16 cellular contexts compared by ENCODE assay signal in the genomic region with DNA sequence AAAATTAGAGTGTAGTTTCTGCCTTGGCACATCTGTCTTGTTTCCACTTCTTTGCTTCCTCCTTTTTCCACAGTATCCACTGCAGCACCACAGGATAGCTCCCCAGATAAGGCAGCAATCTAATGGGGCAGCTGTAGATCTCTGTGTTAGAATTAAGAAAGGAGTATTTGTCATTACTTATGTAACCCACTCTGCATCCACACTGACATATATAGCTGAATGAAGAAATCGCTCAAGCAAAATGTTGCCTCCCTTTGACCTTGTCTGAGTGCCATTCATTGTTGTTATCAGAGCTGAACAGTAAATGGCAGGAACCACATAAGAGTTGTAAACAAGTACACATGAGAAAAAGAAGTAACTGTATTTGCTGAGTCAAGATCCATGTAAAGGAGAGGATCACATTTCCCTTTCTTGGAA. TPM values are rescaled to one million over a fixed set of nuclear protein-coding genes. Genes with fewer than 3 reads are reported as not detected.
A peak's percentile ranks its signal among the peaks of the same experiment; 100 is the strongest.
DNase-seq lines count a peak whose midpoint lies in the region; ATAC-seq, FAIRE-seq and TF ChIP-seq lines count a peak whose summit lies in the region.
"Had no signal": no experiment of that assay in that cellular context is flagged by ENCODE, and none has a peak within 500 bp of the region (broad histone marks: within the 10 kb centered on the region; RNA-seq: fewer than 3 reads in every experiment).

No MANE protein-coding gene starts in this region.

- no peak for TF ChIP-seq POLR2A in H54 (IDR thresholded peaks at IDR 0.05; ENCODE audit: low read depth, low read length)

- DNase-seq in H54 (ENCODE audit: insufficient read length, low spot score) (no peak), NCI-H345 treated with DMSO at 0.1 percent for 48 hours (lab: John Stamatoyannopoulos, UW; ENCODE audit: unreplicated experiment) (peak; percentile 29), epithelial cell of proximal tubule (ENCODE audit: low read depth) (peak; percentile 16), psoas muscle (no peak), ecto neural progenitor cell (ENCODE audit: low spot score) (no peak), GF-D8 (lab: John Stamatoyannopoulos, UW) (no peak)
- DNase-seq in activated naive CD4-positive, alpha-beta T cell treated with Interleukin-2 at 50 U/mL for 16 hours: no peak
- DNase-seq: activated CD8-positive, alpha-beta memory T cell treated with anti-CD3 and anti-CD28 coated beads, Interleukin-2, amount 10 ng/mL, durations not matched to agents 7 days and 5 days; activated gamma-delta T cell treated with Interleukin-2 at 50 U/mL for 16 hours; body of pancreas; effector memory CD8-positive, alpha-beta T cell; immature natural killer cell; NCI-H1105 had no signal

- H3K4me3 ChIP-seq in epithelial cell of proximal tubule (ENCODE audit: low read depth, low read length) (no peak overlapping the region), psoas muscle (no peak overlapping the region)
- H3K4me3 ChIP-seq: body of pancreas had no signal

- intact Hi-C loops in psoas muscle (cut with DNase I): no loop called here

- H3K36me3 ChIP-seq in psoas muscle (ENCODE audit: insufficient read depth in 1 of 2, low read depth in 1 of 2): peaks cover 0 to 10% of the 10 kb centered on the region in 2 donors

- H3K27me3 ChIP-seq in psoas muscle (ENCODE audit: insufficient read depth in 3 of 3, low read length in 2 of 3): no peaks in the 10 kb centered on the region
- H3K27me3 ChIP-seq: body of pancreas had no signal

- no peaks in the 10 kb centered on the region for H3K9me3 ChIP-seq in psoas muscle
- H3K9me3 ChIP-seq: body of pancreas had no signal

- peak overlapping the region; percentile 39 for H3K27ac ChIP-seq in psoas muscle
- H3K27ac ChIP-seq: body of pancreas, C4-2B had no signal

- peaks cover 13% of the 10 kb centered on the region for H3K4me1 ChIP-seq in psoas muscle
- H3K4me1 ChIP-seq: body of pancreas had no signal

- ATAC-seq in psoas muscle: no peak
- ATAC-seq: activated CD8-positive, alpha-beta memory T cell treated with anti-CD3 and anti-CD28 coated beads, Interleukin-2, amount 10 ng/mL, durations not matched to agents 7 days and 5 days; body of pancreas; effector memory CD8-positive, alpha-beta T cell; Panc1 had no signal

- no peak for TF ChIP-seq CTCF in epithelial cell of proximal tubule (conservative IDR thresholded peaks at IDR 0.05; ENCODE audit: low read depth, low read length)
- no peak for TF ChIP-seq CTCF in psoas muscle (IDR thresholded peaks at IDR 0.05)

- peak; percentile 11 for FAIRE-seq in H54 (lab: Jason Lieb, UNC)
- FAIRE-seq: H1 had no signal

- 38 to 56% (median 43%) methylated on average over 1 of the region's 1 CpG for WGBS in psoas muscle, 3 donors

RNA-seq across cellular contexts. Expression of a gene that starts 45.9 kb away (rescaled TPM):
- total RNA-seq in epithelial cell of proximal tubule (14.2 and 38.8 TPM in 2 replicates), psoas muscle (10 to 100 TPM; 18.6 to 32.2 (median 29.7) TPM)
- polyA plus RNA-seq in psoas muscle: 10 to 100 TPM; 24.9 to 44.0 (median 31.1) TPM

Comparison
In these comparisons a context has a peak if more than half of its experiments do, and no peak if none do; other contexts are left out.
1. DNase-seq: peak in NCI-H345 treated with DMSO at 0.1 percent for 48 hours (single experiment) and epithelial cell of proximal tubule (single experiment); none in H54 (single experiment), psoas muscle (0 of 2), activated naive CD4-positive, alpha-beta T cell treated with Interleukin-2 at 50 U/mL for 16 hours (single experiment), ecto neural progenitor cell (single experiment) and GF-D8 (single experiment).